Comparison of ENCODE assay signal across 18 cellular contexts in genomic region chr1:24801169-24801568, GRCh38. TPM values are rescaled to one million over a fixed set of nuclear protein-coding genes. Genes with fewer than 3 reads are reported as not detected.
DNase-seq lines count a peak whose midpoint lies in the region; ATAC-seq, FAIRE-seq and TF ChIP-seq lines count a peak whose summit lies in the region.
"Had no signal": no experiment of that assay in that cellular context is flagged by ENCODE, and none has a peak within 500 bp of the region (broad histone marks: within the 10 kb centered on the region; RNA-seq: fewer than 3 reads in every experiment).

No MANE protein-coding gene starts in this region.

- H3K27me3 Mint-ChIP-seq in endothelial cell (ENCODE audit: unreplicated experiment) = no peaks in the 10 kb centered on the region

- H3K36me3 Mint-ChIP-seq in endothelial cell (ENCODE audit: low read depth, unreplicated experiment) = peaks cover 19% of the 10 kb centered on the region

- H3K27ac ChIP-seq in heart left ventricle (peak overlapping the region in 8 of 12 donors; percentile 1 to 70 (median 24)), OCI-LY1 (ENCODE audit: low read depth, low read length, poor library complexity, severe bottlenecking) (peak overlapping the region; percentile 35), upper lobe of right lung (peak overlapping the region; percentile 51)
- H3K27ac ChIP-seq: colonic mucosa had no signal

- ATAC-seq in heart left ventricle = no peak
- ATAC-seq in left ventricle myocardium superior = no peak
- peak; percentile 67 for ATAC-seq in upper lobe of right lung
- ATAC-seq in HG03469 (IDR thresholded peaks at IDR 0.05; ENCODE audit: unreplicated experiment) = no peak
- ATAC-seq: left colon had no signal

- H3K4me1 ChIP-seq in heart left ventricle = peaks cover 5 to 50% (median 40%) of the 10 kb centered on the region in 12 donors
- H3K4me1 ChIP-seq in OCI-LY1 (ENCODE audit: insufficient read depth, low read length, severe bottlenecking) = peaks cover 6% of the 10 kb centered on the region
- H3K4me1 ChIP-seq in upper lobe of right lung = peaks cover 41% of the 10 kb centered on the region
- H3K4me1 ChIP-seq: Caco-2, colonic mucosa had no signal

- no peaks in the 10 kb centered on the region for H3F3A ChIP-seq in OCI-LY1 (ENCODE audit: insufficient read depth, low read length)

- intact Hi-C loops in heart left ventricle (cut with DNase I) = loop anchor here in 1 of 10 donors (5.0 kb wide), 1 partner anchor 54 kb away; the partner anchor contains the start of gene CLIC4
- intact Hi-C loops in left ventricle myocardium superior (cut with micrococcal nuclease) = no loop called here
- intact Hi-C loops in upper lobe of right lung (cut with DNase I) = no loop called here

- H2AFZ ChIP-seq in OCI-LY1 (ENCODE audit: low read length) = no peak overlapping the region

- no peak for FAIRE-seq in H54 (lab: Jason Lieb, UNC)
- FAIRE-seq: urothelium cell line had no signal

- no peaks in the 10 kb centered on the region for H3K9me3 ChIP-seq in heart left ventricle
- 0 out of 2 replicates have a peak, but pooled peaks cover 5% of the 10 kb centered on the region for H3K9me3 ChIP-seq in OCI-LY1 (ENCODE audit: low read length)
- H3K9me3 ChIP-seq in upper lobe of right lung = no peaks in the 10 kb centered on the region
- H3K9me3 ChIP-seq: Caco-2, colonic mucosa had no signal

- peaks cover 35% of the 10 kb centered on the region for H3K79me2 ChIP-seq in OCI-LY1 (ENCODE audit: insufficient read depth, low read length)

- H3K4me3 ChIP-seq in heart left ventricle = no peak overlapping the region
- no peak overlapping the region for H3K4me3 ChIP-seq in OCI-LY1 (ENCODE audit: low read depth, low read length, poor library complexity, severe bottlenecking)
- H3K4me3 ChIP-seq in upper lobe of right lung = no peak overlapping the region
- H3K4me3 ChIP-seq: colonic mucosa had no signal

- H3K36me3 ChIP-seq in heart left ventricle (peaks cover 0 to 13% (median 10%) of the 10 kb centered on the region in 9 donors), OCI-LY1 (ENCODE audit: insufficient read depth, low read length) (peaks cover 47% of the 10 kb centered on the region), upper lobe of right lung (no peaks in the 10 kb centered on the region)
- H3K36me3 ChIP-seq: colonic mucosa had no signal

- peaks cover 33% of the 10 kb centered on the region for H3K4me1 Mint-ChIP-seq in endothelial cell (ENCODE audit: unreplicated experiment)

- no peak overlapping the region for H3K4me2 ChIP-seq in OCI-LY1 (ENCODE audit: low read length)

- no peak for TF ChIP-seq POLR2A in heart left ventricle (IDR thresholded peaks at IDR 0.05)
- TF ChIP-seq POLR2A in H54 (IDR thresholded peaks at IDR 0.05; ENCODE audit: low read depth, low read length) = no peak

- H3K27me3 ChIP-seq in heart left ventricle = no peaks in the 10 kb centered on the region
- no peaks in the 10 kb centered on the region for H3K27me3 ChIP-seq in OCI-LY1 (ENCODE audit: insufficient read depth, low read length)
- H3K27me3 ChIP-seq in upper lobe of right lung = no peaks in the 10 kb centered on the region
- H3K27me3 ChIP-seq: colonic mucosa had no signal

- peak overlapping the region; percentile 81 for H3K27ac Mint-ChIP-seq in endothelial cell (ENCODE audit: unreplicated experiment)

- 0 to 19% (median 12%) methylated on average over 1 of the region's 1 CpG for WGBS in heart left ventricle, 4 donors

- no peak overlapping the region for H3K9ac ChIP-seq in OCI-LY1 (ENCODE audit: low read length)

- DNase-seq in heart left ventricle = no peak
- DNase-seq in left ventricle myocardium superior = no peak
- DNase-seq in endothelial cell (ENCODE audit: low spot score) = no peak
- DNase-seq in upper lobe of right lung = no peak
- DNase-seq in NCI-H2029 (lab: John Stamatoyannopoulos, UW) = no peak
- DNase-seq in H54 (ENCODE audit: insufficient read length, low spot score) = no peak
- DNase-seq: activated CD4-positive, alpha-beta T cell treated with anti-CD3 and anti-CD28 coated beads, Interleukin-2, amount 50 U/mL, for 48 hours; Caco-2; colonic mucosa; erythroblast; hippocampal formation; left colon; NCI-H1694; NCI-H526; stimulated activated CD8-positive, alpha-beta memory T cell treated with anti-CD3 and anti-CD28 coated beads, Interleukin-4, amount 100 ng/mL, for 48 hours had no signal

- H3K9me3 Mint-ChIP-seq in endothelial cell (ENCODE audit: unreplicated experiment) = no peaks in the 10 kb centered on the region

- TF ChIP-seq CTCF in heart left ventricle (IDR thresholded peaks at IDR 0.05) = no peak
- TF ChIP-seq CTCF in OCI-LY1 (IDR thresholded peaks at IDR 0.05; ENCODE audit: low read length) = no peak
- no peak for TF ChIP-seq CTCF in endothelial cell (IDR thresholded peaks at IDR 0.05; ENCODE audit: unreplicated experiment)
- no peak for TF ChIP-seq CTCF in upper lobe of right lung (IDR thresholded peaks at IDR 0.05)

- H3K9me2 ChIP-seq in OCI-LY1 (ENCODE audit: low read depth, low read length) = no peaks in the 10 kb centered on the region

- H4K20me1 ChIP-seq in OCI-LY1 (ENCODE audit: insufficient read depth, low read length) = no peaks in the 10 kb centered on the region

- H3K4me3 Mint-ChIP-seq in endothelial cell (ENCODE audit: unreplicated experiment) = peak overlapping the region; percentile 53

RNA-seq across cellular contexts. Expression of gene CLIC4, which starts 55.9 kb away (rescaled TPM):
- 100 to 1,000 TPM; 280 to 917 (median 387) TPM for total RNA-seq in heart left ventricle
- 100 to 1,000 TPM; 111 to 726 TPM for polyA plus RNA-seq in heart left ventricle
- 358 TPM for total RNA-seq in left ventricle myocardium superior
- 109 TPM for total RNA-seq in endothelial cell (ENCODE audit: unreplicated experiment)
- total RNA-seq in upper lobe of right lung = 200 TPM
